ENCODE assay signal across 1 cellular context in genomic region chr10:4867109-4867519, GRCh38.
TF ChIP-seq lines count a peak whose summit lies in the region.

No MANE protein-coding gene starts in this region.

TF ChIP-seq in K562, 482 proteins besides CTCF, POLR2A, EP300 and RAD21 (continued from another document and continues in another):
- no peak for TF ChIP-seq ZNF280B (CRISPR knock-in tag; IDR thresholded peaks at IDR 0.05)
- no peak for TF ChIP-seq ARID1B (IDR thresholded peaks at IDR 0.05)
- peak; percentile 85 for TF ChIP-seq GTF2A2 (tag; IDR thresholded peaks at IDR 0.05)
- no peak for TF ChIP-seq STAT5B (CRISPR knock-in tag; IDR thresholded peaks at IDR 0.05)
- no peak for TF ChIP-seq ZBTB11 (CRISPR knock-in tag; IDR thresholded peaks at IDR 0.05)
- TF ChIP-seq NFIX (CRISPR knock-in tag; IDR thresholded peaks at IDR 0.05; ENCODE audit: low read depth): 0 out of 2 replicates have a peak, but pooled peaks have one; percentile 24
- TF ChIP-seq CHD4 (IDR thresholded peaks at IDR 0.05; ENCODE audit: insufficient read depth, insufficient replicate concordance, low read depth, low read length, poor library complexity, severe bottlenecking): no peak
- 0 out of 2 replicates have a peak, but pooled peaks have one; percentile 43 for TF ChIP-seq ZNF707 (CRISPR knock-in tag; conservative IDR thresholded peaks at IDR 0.05)
- peak; percentile 75 for TF ChIP-seq ZNF589 (CRISPR knock-in tag; IDR thresholded peaks at IDR 0.05; ENCODE audit: low read depth)
- no peak for TF ChIP-seq PML (IDR thresholded peaks at IDR 0.05; ENCODE audit: low read length)
- TF ChIP-seq GATAD2B (IDR thresholded peaks at IDR 0.05; ENCODE audit: borderline replicate concordance): no peak
- no peak for TF ChIP-seq ZBTB33 (CRISPR knock-in tag; IDR thresholded peaks at IDR 0.05)
- TF ChIP-seq EGR1 (conservative IDR thresholded peaks at IDR 0.05): no peak
- peak in 1 of 2 experiments; percentile 87; a peak in 2 of 4 replicates for TF ChIP-seq TEAD1 (CRISPR knock-in tag; IDR thresholded peaks at IDR 0.05)
- TF ChIP-seq UBTF (IDR thresholded peaks at IDR 0.05; ENCODE audit: borderline replicate concordance in 1 of 2, low read depth in 2 of 2, low read length in 2 of 2): no peak
- no peak for TF ChIP-seq PHB2 (IDR thresholded peaks at IDR 0.05; ENCODE audit: low read depth)
- TF ChIP-seq THAP12 (CRISPR knock-in tag; IDR thresholded peaks at IDR 0.05): no peak
- TF ChIP-seq TCF3 (CRISPR knock-in tag; IDR thresholded peaks at IDR 0.05): no peak
- no peak for TF ChIP-seq BRD9 (IDR thresholded peaks at IDR 0.05; ENCODE audit: low read depth, partially characterized antibody)
- no peak for TF ChIP-seq PBX2 (CRISPR knock-in tag; IDR thresholded peaks at IDR 0.05; ENCODE audit: low read depth)
- no peak; the same call in 1 of the 2 replicates for TF ChIP-seq PBX2 (tag; conservative IDR thresholded peaks at IDR 0.05; ENCODE audit: low read depth)
- no peak for TF ChIP-seq TFAM (CRISPR knock-in tag; conservative IDR thresholded peaks at IDR 0.05)
- TF ChIP-seq CEBPZ (IDR thresholded peaks at IDR 0.05; ENCODE audit: borderline replicate concordance, low read depth, low read length): no peak
- TF ChIP-seq SREBF1 (IDR thresholded peaks at IDR 0.05; ENCODE audit: borderline replicate concordance, low read depth, low read length): no peak
- TF ChIP-seq KDM4B (IDR thresholded peaks at IDR 0.05; ENCODE audit: borderline replicate concordance in 2 of 2, low read depth in 1 of 2): no peak
- TF ChIP-seq MXD1 (CRISPR knock-in tag; IDR thresholded peaks at IDR 0.05; ENCODE audit: borderline replicate concordance, poor library complexity, severe bottlenecking): no peak
- TF ChIP-seq ZBTB34 (CRISPR knock-in tag; IDR thresholded peaks at IDR 0.05): no peak
- no peak for TF ChIP-seq RBM34 (IDR thresholded peaks at IDR 0.05; ENCODE audit: borderline replicate concordance, insufficient read depth, low read length)
- TF ChIP-seq CTCFL (IDR thresholded peaks at IDR 0.05; ENCODE audit: borderline replicate concordance, insufficient read depth, low read depth, low read length, poor library complexity, severe bottlenecking): no peak
- 0 out of 2 replicates have a peak, but pooled peaks have one; percentile 22 for TF ChIP-seq ZNF133 (CRISPR knock-in tag; IDR thresholded peaks at IDR 0.05)
